8 cellular contexts compared by ENCODE assay signal in genomic region chr19:20776083-20777076, GRCh38. TPM values are rescaled to one million over a fixed set of nuclear protein-coding genes. Genes with fewer than 3 reads are reported as not detected.
A peak's percentile ranks its signal among the peaks of the same experiment; 100 is the strongest.
DNase-seq lines count a peak whose midpoint lies in the region; ATAC-seq and TF ChIP-seq lines count a peak whose summit lies in the region.

Gene ZNF66, plus strand, starts transcription at chr19:20776304. Its CDS starts 144 bp downstream, at chr19:20776448.

- CTCF ChIA-PET in MCF 10A (lab: Yijun Ruan, JAX) = interaction anchor here (0.6 to 1.1 kb wide), 4 partner anchors 14 to 426 kb away, joined by 3 read pairs; partner anchors contain the start of gene ZNF85

- TF ChIP-seq CTCF in MCF 10A (IDR thresholded peaks at IDR 0.05; ENCODE audit: unreplicated experiment) = no peak

- peak within 1 kb of the TSS; percentile 91 for H3K4me3 ChIP-seq in iPS-18a (ENCODE audit: low read length)
- peak within 1 kb of the TSS; percentile 99 for H3K4me3 ChIP-seq in skeletal muscle satellite cell (ENCODE audit: low read length)

- H3K9me3 ChIP-seq in iPS-18a (ENCODE audit: control insufficient read depth, low read depth, low read length) = peaks cover 14% of the 10 kb centered on the region
- no peaks in the 10 kb centered on the region for H3K9me3 ChIP-seq in skeletal muscle satellite cell (replicated peaks; ENCODE audit: low read length)

- peak within 1 kb of the TSS; percentile 59 for H3K27ac ChIP-seq in iPS-18a (ENCODE audit: low read length)

- TSS peak; percentile 59 for BruUV-seq in MCF 10A (replicated peaks; lab: Mats Ljungman, UMichigan)

- peak within 1 kb of the TSS; percentile 96 for H3K4me2 ChIP-seq in skeletal muscle satellite cell (ENCODE audit: low read length)

- H3K4me3 Mint-ChIP-seq in MCF 10A (ENCODE audit: unreplicated experiment) = peak within 1 kb of the TSS; percentile 92

- no peaks in the 10 kb centered on the region for H3K4me1 Mint-ChIP-seq in MCF 10A (ENCODE audit: insufficient read depth, unreplicated experiment)

- H3K27me3 Mint-ChIP-seq in MCF 10A (ENCODE audit: insufficient read depth, unreplicated experiment) = no peaks in the 10 kb centered on the region

- intact Hi-C loops in MCF 10A (cut with micrococcal nuclease) = no loop called here

- POLR2A ChIA-PET in MCF 10A (lab: Yijun Ruan, JAX) = interaction anchor here (0.7 to 2.1 kb wide), 5 partner anchors 10 to 621 kb away, joined by 3 to 10 read pairs (median 3); partner anchors contain the start of genes ZNF430, ZNF493 and ZNF737

- no peaks in the 10 kb centered on the region for H3K9me3 Mint-ChIP-seq in MCF 10A (ENCODE audit: unreplicated experiment)

- no peaks in the 10 kb centered on the region for H3K4me1 ChIP-seq in iPS-18a (ENCODE audit: control insufficient read depth, low read depth, low read length)
- no peaks in the 10 kb centered on the region for H3K4me1 ChIP-seq in skeletal muscle satellite cell (ENCODE audit: control insufficient read depth, insufficient read depth, low read length)

- peaks cover 5% of the 10 kb centered on the region for H3K36me3 Mint-ChIP-seq in MCF 10A (ENCODE audit: insufficient read depth, unreplicated experiment)

- ATAC-seq in HG02870 (IDR thresholded peaks at IDR 0.05; ENCODE audit: unreplicated experiment) = peak; percentile 97

- DNase-seq in NCI-H187 treated with DMSO at 0.1 percent for 48 hours (lab: John Stamatoyannopoulos, UW) = peak; percentile 78
- peak; percentile 82 for DNase-seq in UCSD-AML1 (lab: John Stamatoyannopoulos, UW; ENCODE audit: unreplicated experiment)
- peak; percentile 94 for DNase-seq in MCF 10A (ENCODE audit: unreplicated experiment)
- no peak for DNase-seq in NOMO-1 treated with dmso at 0.1 percent for 144 hours (lab: John Stamatoyannopoulos, UW; ENCODE audit: unreplicated experiment)

- H3K9ac ChIP-seq in iPS-18a (ENCODE audit: low read length) (peak within 1 kb of the TSS; percentile 88), skeletal muscle satellite cell (ENCODE audit: low read depth, low read length) (peak within 1 kb of the TSS; percentile 82)

- no peaks in the 10 kb centered on the region for H3K27me3 ChIP-seq in iPS-18a (ENCODE audit: control insufficient read depth, insufficient read depth, low read length)
- H3K27me3 ChIP-seq in skeletal muscle satellite cell (ENCODE audit: control insufficient read depth, insufficient read depth, low read length) = no peaks in the 10 kb centered on the region

- H3K27ac Mint-ChIP-seq in MCF 10A (ENCODE audit: low read depth, unreplicated experiment) = peak within 1 kb of the TSS; percentile 82

- H3K36me3 ChIP-seq in iPS-18a (ENCODE audit: control insufficient read depth, low read depth, low read length) (peaks cover 4% of the 10 kb centered on the region), skeletal muscle satellite cell (ENCODE audit: insufficient read depth, low read length) (no peaks in the 10 kb centered on the region)

- peak; percentile 73 for TF ChIP-seq POLR2A in GM15510 (IDR thresholded peaks at IDR 0.05; ENCODE audit: borderline replicate concordance, extremely low read depth, insufficient read length)

RNA-seq across cellular contexts. Expression of gene ZNF66, which starts in this region (rescaled TPM):
- total RNA-seq in MCF 10A (2022) = 2.1 and 2.4 TPM in 2 replicates
- total RNA-seq in skeletal muscle satellite cell (2012; rRNA removed) = 4.1 and 5.0 TPM in 2 replicates
